25 cellular contexts compared by ENCODE assay signal in genomic region chr12:70762000-70762399, GRCh38.
"Had no signal": no experiment of that assay in that cellular context is flagged by ENCODE, and none has a peak within 500 bp of the region (broad histone marks: within the 10 kb centered on the region; RNA-seq: fewer than 3 reads in every experiment).

No MANE protein-coding gene starts in this region.

- ATAC-seq: stimulated activated effector memory CD8-positive, alpha-beta T cell treated with anti-CD3 and anti-CD28 coated beads, Interleukin-12 subunit alpha, Interleukin-12 subunit beta, amount 100 ng/mL, for 72 hours; stimulated activated memory B cell treated with anti-CD40 and anti-IgM and Interleukin-4, amounts not matched to agents 10 μg/mL and 1 μg/mL and 100 μg/mL, for 72 hours; stimulated activated naive B cell treated with anti-CD40 and anti-IgM and Interleukin-4, amounts not matched to agents 10 μg/mL and 1 μg/mL and 100 μg/mL, for 72 hours; stimulated activated naive CD8-positive, alpha-beta T cell treated with anti-CD3 and anti-CD28 coated beads, Interleukin-15, amount 100 ng/mL, for 72 hours; stimulated activated naive CD8-positive, alpha-beta T cell treated with anti-CD3 and anti-CD28 coated beads, Interleukin-15, Interleukin-2, amounts not matched to agents 100 U/mL and 50 U/mL, for 24 hours; upper lobe of right lung had no signal

- H3K36me3 ChIP-seq: suprapubic skin, thoracic aorta, thyroid gland, tibial artery, tibial nerve, transverse colon, upper lobe of left lung, upper lobe of right lung, uterus, vagina had no signal

- H3K27me3 ChIP-seq: suprapubic skin, testis, thyroid gland, tibial artery, tibial nerve, transverse colon, upper lobe of left lung, upper lobe of right lung, uterus, vagina had no signal

- DNase-seq: stimulated activated CD4-positive, alpha-beta T cell treated with anti-CD3 and anti-CD28 coated beads, Interleukin-2, amount 100 ng/mL, for 48 hours; stimulated activated CD4-positive, alpha-beta T cell treated with anti-CD3 and anti-CD28 coated beads, Interleukin-4, amount 100 ng/mL, for 1 hour; stimulated activated CD4-positive, alpha-beta T cell treated with anti-CD3 and anti-CD28 coated beads, Interleukin-4, amount 100 ng/mL, for 24 hours; stimulated activated CD4-positive, alpha-beta T cell treated with anti-CD3 and anti-CD28 coated beads, Interleukin-4, amount 100 ng/mL, for 4 hours; stimulated activated CD8-positive, alpha-beta memory T cell treated with anti-CD3 and anti-CD28 coated beads, Interleukin-4, amount 100 ng/mL, for 48 hours; stimulated activated naive B cell treated with anti-CD40 and anti-IgM and Interleukin-4, amounts not matched to agents 10 μg/mL and 1 μg/mL and 100 μg/mL, for 72 hours; stimulated activated naive CD4-positive, alpha-beta T cell; stimulated activated naive CD4-positive, alpha-beta T cell treated with Interleukin-2 at 50 U/mL for 16 hours; stimulated activated naive CD8-positive, alpha-beta T cell treated with anti-CD3 and anti-CD28 coated beads, Interleukin-15, amount 100 ng/mL, for 72 hours; stimulated activated naive CD8-positive, alpha-beta T cell treated with anti-CD3 and anti-CD28 coated beads, Interleukin-15, Interleukin-2, amounts not matched to agents 100 U/mL and 50 U/mL, for 24 hours; substantia nigra; testis; thyroid gland; tibial artery; transverse colon; upper lobe of left lung; upper lobe of right lung; uterus had no signal

- FAIRE-seq: urothelium cell line had no signal

- H3K27ac ChIP-seq: suprapubic skin, testis, thoracic aorta, thyroid gland, tibial artery, tibial nerve, transverse colon, upper lobe of left lung, upper lobe of right lung, uterus, vagina had no signal

- H3K4me1 ChIP-seq: suprapubic skin, testis, thyroid gland, tibial artery, tibial nerve, upper lobe of left lung, upper lobe of right lung, uterus, vagina had no signal

- H3K4me3 ChIP-seq: suprapubic skin, testis, thoracic aorta, thyroid gland, tibial artery, tibial nerve, transverse colon, upper lobe of left lung, upper lobe of right lung, uterus, vagina had no signal

- H3K9me3 ChIP-seq: suprapubic skin, testis, thoracic aorta, thyroid gland, tibial artery, transverse colon, upper lobe of right lung, uterus, vagina had no signal
